Comparison of ENCODE assay signal across 8 cellular contexts in the genomic region with DNA sequence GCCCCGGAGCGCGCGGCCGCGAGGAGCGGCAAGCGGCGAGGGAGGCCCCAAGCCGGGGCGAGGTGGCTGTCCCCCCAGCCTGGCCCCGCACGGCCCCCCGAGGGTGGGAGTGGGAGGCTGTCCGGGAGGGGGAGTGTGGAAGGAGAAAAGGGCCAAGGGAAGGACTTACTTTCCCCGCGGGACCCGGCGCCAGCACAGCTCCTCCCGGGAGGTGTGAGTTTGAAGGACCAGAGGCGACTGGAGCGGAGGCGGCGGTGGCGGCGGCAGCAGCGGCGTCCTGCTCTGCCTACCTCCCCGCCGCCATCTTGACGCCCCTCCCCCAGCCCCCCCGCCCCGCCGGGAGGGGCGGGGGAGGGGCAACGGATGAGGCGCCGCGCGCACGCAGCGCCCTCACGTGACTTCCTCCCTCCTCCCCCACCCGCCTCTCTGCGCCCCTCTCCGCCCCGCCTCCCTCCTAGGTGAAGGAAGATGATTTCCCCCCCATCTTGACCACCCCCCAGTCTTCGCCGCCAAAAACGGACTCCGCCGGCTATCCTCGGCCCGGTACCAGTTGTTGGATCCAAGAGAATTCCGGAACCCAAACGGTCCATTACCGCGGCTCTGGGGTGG. TPM values are rescaled to one million over a fixed set of nuclear protein-coding genes. Genes with fewer than 3 reads are reported as not detected.
DNase-seq lines count a peak whose midpoint lies in the region; ATAC-seq, FAIRE-seq and TF ChIP-seq lines count a peak whose summit lies in the region.

A gene (minus strand): TSS at position 316 of the 609 bp plus-strand sequence. CDS start 14,406 bp downstream, outside the sequence.

- H3F3A ChIP-seq in neural cell (ENCODE audit: insufficient read depth, low read length, poor library complexity, severe bottlenecking): no peaks in the 10 kb centered on the region

- intact Hi-C loops in stomach (cut with DNase I; ENCODE audit: low total_unique reads): no loop called here

- peaks cover 5% of the 10 kb centered on the region for H4K20me1 ChIP-seq in neural cell (ENCODE audit: insufficient read depth)

- no peaks in the 10 kb centered on the region for H3K36me3 ChIP-seq in neural cell (ENCODE audit: insufficient read depth, low read length)
- peaks cover 0 to 5% (median 4%) of the 10 kb centered on the region in 4 donors for H3K36me3 ChIP-seq in stomach

- TF ChIP-seq RAD21 in neural cell (conservative IDR thresholded peaks at IDR 0.05): no peak

- ATAC-seq in GM21619 (IDR thresholded peaks at IDR 0.05; ENCODE audit: unreplicated experiment): peak; percentile 30

- TF ChIP-seq CTCF in D721Med (IDR thresholded peaks at IDR 0.05; ENCODE audit: insufficient read depth, missing control alignments) (no peak), fibroblast of the aortic adventitia (IDR thresholded peaks at IDR 0.05; ENCODE audit: insufficient read depth, low read length) (no peak), neural cell (IDR thresholded peaks at IDR 0.05; ENCODE audit: poor library complexity, severe bottlenecking) (no peak), stomach (IDR thresholded peaks at IDR 0.05) (no peak)

- peak in 1 of 4 donors; percentile 72 for TF ChIP-seq POLR2A in stomach (IDR thresholded peaks at IDR 0.05)

- H3K9me3 ChIP-seq in neural cell (ENCODE audit: low read length) (no peaks in the 10 kb centered on the region), stomach (no peaks in the 10 kb centered on the region)

- DNase-seq in D721Med (ENCODE audit: insufficient read length, low spot score): peak; percentile 66
- DNase-seq in Kasumi-1 (lab: John Stamatoyannopoulos, UW): peak; percentile 77 to 89
- DNase-seq in RKO (ENCODE audit: low spot score): peak; percentile 82
- peak; percentile 87 for DNase-seq in activated effector memory CD4-positive, alpha-beta T cell treated with Interleukin-2 at 50 U/mL for 16 hours
- peak; percentile 89 for DNase-seq in fibroblast of the aortic adventitia (ENCODE audit: low read depth)
- DNase-seq in stomach: peak; percentile 92

- no peaks in the 10 kb centered on the region for H3K9me2 ChIP-seq in neural cell (ENCODE audit: insufficient read depth, low read length)

- H2AFZ ChIP-seq in neural cell (ENCODE audit: low read depth, low read length): peak within 1 kb of the TSS; percentile 77

- H3K27me3 ChIP-seq in neural cell (ENCODE audit: insufficient read depth, low read depth, low read length) (no peaks in the 10 kb centered on the region), stomach (no peaks in the 10 kb centered on the region)

- H3K4me1 ChIP-seq in stomach: peaks cover 16 to 49% (median 32%) of the 10 kb centered on the region in 4 donors

- TF ChIP-seq EP300 in neural cell (conservative IDR thresholded peaks at IDR 0.05; ENCODE audit: poor library complexity, severe bottlenecking) (no peak), stomach (IDR thresholded peaks at IDR 0.05) (no peak)

- H3K79me2 ChIP-seq in neural cell (replicated peaks; ENCODE audit: insufficient read depth, low read length): peaks cover 40% of the 10 kb centered on the region

- 0 to 1% (median 0%) methylated on average over 8 to 54 of the region's 58 CpGs for WGBS in stomach, 5 donors

- H3K9ac ChIP-seq in neural cell (ENCODE audit: low read length): peak within 1 kb of the TSS; percentile 89

- peak within 1 kb of the TSS; percentile 79 for H3K4me2 ChIP-seq in neural cell (ENCODE audit: low read length)

- H3K27ac ChIP-seq in neural cell (ENCODE audit: low read length) (peak within 1 kb of the TSS; percentile 97), stomach (peak within 1 kb of the TSS; percentile 91 to 99 (median 97))

- H3K4me3 ChIP-seq in fibroblast of the aortic adventitia (ENCODE audit: low read depth, low read length): peak within 1 kb of the TSS; percentile 83
- H3K4me3 ChIP-seq in neural cell (ENCODE audit: low read length): peak within 1 kb of the TSS; percentile 93
- peak within 1 kb of the TSS; percentile 67 to 98 (median 90) for H3K4me3 ChIP-seq in stomach

- FAIRE-seq in D721Med (lab: Jason Lieb, UNC): no peak

TF ChIP-seq in neural cell, 6 proteins besides CTCF, POLR2A, EP300 and RAD21:
- TF ChIP-seq, protein P1, sequence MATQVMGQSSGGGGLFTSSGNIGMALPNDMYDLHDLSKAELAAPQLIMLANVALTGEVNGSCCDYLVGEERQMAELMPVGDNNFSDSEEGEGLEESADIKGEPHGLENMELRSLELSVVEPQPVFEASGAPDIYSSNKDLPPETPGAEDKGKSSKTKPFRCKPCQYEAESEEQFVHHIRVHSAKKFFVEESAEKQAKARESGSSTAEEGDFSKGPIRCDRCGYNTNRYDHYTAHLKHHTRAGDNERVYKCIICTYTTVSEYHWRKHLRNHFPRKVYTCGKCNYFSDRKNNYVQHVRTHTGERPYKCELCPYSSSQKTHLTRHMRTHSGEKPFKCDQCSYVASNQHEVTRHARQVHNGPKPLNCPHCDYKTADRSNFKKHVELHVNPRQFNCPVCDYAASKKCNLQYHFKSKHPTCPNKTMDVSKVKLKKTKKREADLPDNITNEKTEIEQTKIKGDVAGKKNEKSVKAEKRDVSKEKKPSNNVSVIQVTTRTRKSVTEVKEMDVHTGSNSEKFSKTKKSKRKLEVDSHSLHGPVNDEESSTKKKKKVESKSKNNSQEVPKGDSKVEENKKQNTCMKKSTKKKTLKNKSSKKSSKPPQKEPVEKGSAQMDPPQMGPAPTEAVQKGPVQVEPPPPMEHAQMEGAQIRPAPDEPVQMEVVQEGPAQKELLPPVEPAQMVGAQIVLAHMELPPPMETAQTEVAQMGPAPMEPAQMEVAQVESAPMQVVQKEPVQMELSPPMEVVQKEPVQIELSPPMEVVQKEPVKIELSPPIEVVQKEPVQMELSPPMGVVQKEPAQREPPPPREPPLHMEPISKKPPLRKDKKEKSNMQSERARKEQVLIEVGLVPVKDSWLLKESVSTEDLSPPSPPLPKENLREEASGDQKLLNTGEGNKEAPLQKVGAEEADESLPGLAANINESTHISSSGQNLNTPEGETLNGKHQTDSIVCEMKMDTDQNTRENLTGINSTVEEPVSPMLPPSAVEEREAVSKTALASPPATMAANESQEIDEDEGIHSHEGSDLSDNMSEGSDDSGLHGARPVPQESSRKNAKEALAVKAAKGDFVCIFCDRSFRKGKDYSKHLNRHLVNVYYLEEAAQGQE (IDR thresholded peaks at IDR 0.05; ENCODE audit: borderline replicate concordance): peak; percentile 23
- TF ChIP-seq POLR2AphosphoS5 (IDR thresholded peaks at IDR 0.05) (peak; percentile 84), TAF1 (IDR thresholded peaks at IDR 0.05; ENCODE audit: low read depth) (peak; percentile 54), EZH2 (IDR thresholded peaks at IDR 0.05; ENCODE audit: borderline replicate concordance, insufficient read depth, low read length, poor library complexity, severe bottlenecking) (no peak)

RNA-seq across cellular contexts. Expression of the gene that starts here (rescaled TPM):
- total RNA-seq in fibroblast of the aortic adventitia (ENCODE audit: low replicate concordance): 38.6 and 70.6 TPM in 2 replicates
- polyA plus RNA-seq in neural cell: 17.9 and 18.5 TPM in 2 replicates
- polyA minus RNA-seq in neural cell: 55.8 and 74.4 TPM in 2 replicates
- total RNA-seq in stomach: 10 to 100 TPM in 4 of 5 donors, 1 to 10 TPM in 1; 6.4 to 35.6 (median 17.7) TPM
- polyA plus RNA-seq in stomach: 1 to 10 TPM; 3.4 to 4.1 (median 3.6) TPM

Comparison
In these comparisons a context has a peak if more than half of its experiments do, and no peak if none do; other contexts are left out.
1. Peak in every context shown above with its lines: DNase-seq, ATAC-seq, H3K4me3 ChIP-seq and H3K27ac ChIP-seq.